Comparison of ENCODE assay signal across 19 cellular contexts in the genomic region with DNA sequence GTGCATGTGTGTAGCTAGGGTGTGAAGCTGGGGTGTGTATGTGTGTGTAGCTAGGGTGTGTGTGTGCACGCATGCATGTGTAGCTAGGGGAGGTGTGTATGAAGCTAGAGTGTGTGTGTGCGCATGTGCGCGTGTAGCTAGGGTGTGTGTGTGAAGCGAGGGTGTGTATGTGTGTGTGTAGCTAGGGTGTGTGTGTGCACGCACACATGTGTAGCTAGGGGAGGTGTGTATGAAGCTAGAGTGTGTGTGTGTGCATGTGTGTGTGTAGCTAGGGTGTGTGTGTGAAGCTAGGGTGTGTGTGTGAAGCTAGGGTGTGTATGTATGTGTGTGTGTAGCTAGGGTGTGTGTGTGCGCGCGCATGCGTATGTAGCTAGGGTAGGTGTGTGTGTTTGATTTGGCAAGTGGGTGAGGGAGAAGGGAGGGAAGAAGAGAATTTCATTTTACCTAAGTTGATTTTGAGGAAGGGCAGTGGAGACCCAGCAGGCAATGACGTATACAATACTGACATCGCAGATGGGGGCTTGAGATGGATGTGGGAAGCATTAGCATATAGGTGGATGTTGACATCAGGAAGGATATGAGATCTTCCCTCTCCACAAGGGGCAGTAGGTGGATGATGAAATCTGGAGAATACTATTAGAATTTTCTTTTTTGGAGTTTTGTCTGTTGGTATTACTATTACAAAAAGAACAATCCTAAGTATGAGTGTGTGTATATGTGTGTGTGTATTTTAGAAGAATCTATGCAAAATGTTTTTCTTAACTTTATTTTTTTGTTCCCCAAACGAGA.
DNase-seq lines count a peak whose midpoint lies in the region; ATAC-seq and TF ChIP-seq lines count a peak whose summit lies in the region.
"Had no signal": no experiment of that assay in that cellular context is flagged by ENCODE, and none has a peak within 500 bp of the region (broad histone marks: within the 10 kb centered on the region; RNA-seq: fewer than 3 reads in every experiment).

No MANE protein-coding gene starts in this region.

- H3K36me3 Mint-ChIP-seq in H9 (ENCODE audit: insufficient read depth in 1 of 3, low read depth in 3 of 3), result no peaks in the 10 kb centered on the region; a peak in 2 of 7 replicates
- H3K36me3 Mint-ChIP-seq in T-cell, result no peaks in the 10 kb centered on the region
- no peaks in the 10 kb centered on the region for H3K36me3 Mint-ChIP-seq in activated T-cell treated with anti-CD3 and anti-CD28 coated beads, Interleukin-2, amount 50 U/mL, for 72 hours (ENCODE audit: insufficient read depth in 2 of 2)

- H3K4me2 ChIP-seq in H9 (ENCODE audit: insufficient read depth, insufficient read length, low read length), result no peak overlapping the region

- no peak overlapping the region for H3T11ph ChIP-seq in H9 (ENCODE audit: low read length)

- H2AK5ac ChIP-seq in H9 (ENCODE audit: insufficient read length, low read length), result no peak overlapping the region

- DNase-seq in AG10803 (ENCODE audit: low read depth) (no peak), H9 (no peak), WERI-Rb-1 (no peak), kidney epithelial cell (ENCODE audit: low read depth) (no peak), T-cell (no peak), KG1 (lab: John Stamatoyannopoulos, UW) (no peak)
- no peak for DNase-seq in activated T-cell treated with anti-CD3 and anti-CD28 coated beads, Interleukin-2, amount 50 U/mL, for 72 hours
- DNase-seq: activated CD8-positive, alpha-beta memory T cell treated with anti-CD3 and anti-CD28 coated beads, Interleukin-2, amount 50 U/mL, for 4 hours; activated naive CD4-positive, alpha-beta T cell treated with anti-CD3 and anti-CD28 coated beads, Interleukin-2, amount 50 U/mL, for 16 hours; AML-193; glutamatergic neuron; HCEC 1CT; kidney glomerular epithelial cell; MG63; NCI-H226; stimulated activated CD4-positive, alpha-beta T cell treated with anti-CD3 and anti-CD28 coated beads, Interleukin-12 subunit alpha, Interleukin-12 subunit beta, amount 100 ng/mL, for 4 hours had no signal

- H3K27ac ChIP-seq in H9 (ENCODE audit: insufficient read length, low read depth, low read length) (no peak overlapping the region), WERI-Rb-1 (peak overlapping the region; percentile 71; the same call in 1 of the 2 replicates)
- H3K27ac ChIP-seq: parathyroid adenoma had no signal

- H3K79me2 ChIP-seq in H9 (ENCODE audit: insufficient read depth, low read length), result no peaks in the 10 kb centered on the region
- H3K79me2 ChIP-seq: parathyroid adenoma had no signal

- H3K23me2 ChIP-seq in H9 (ENCODE audit: insufficient read length, low read depth, low read length, poor library complexity, severe bottlenecking), result no peaks in the 10 kb centered on the region

- H2BK5ac ChIP-seq in H9 (ENCODE audit: insufficient read length, low read length), result peak overlapping the region; percentile 4

- no peaks in the 10 kb centered on the region for H3K4me1 ChIP-seq in H9 (ENCODE audit: insufficient read depth, low read length)

- no CpG with 5 or more reads among the region's 13 CpGs for WGBS in H9 (ENCODE audit: extremely low coverage, insufficient read length, low lambda C conversion rate)

- CTCF ChIA-PET in T-cell (lab: Charles Lee), result no interaction called here

- H3K36me3 ChIP-seq in WERI-Rb-1 (no peaks in the 10 kb centered on the region; the same call in 1 of the 2 replicates), kidney epithelial cell (ENCODE audit: control insufficient read depth, insufficient read depth, low read length) (peaks cover 4% of the 10 kb centered on the region)

- H3K4me3 Mint-ChIP-seq in H9 (peak overlapping the region in 1 of 2 experiments; percentile 15; a peak in 1 of 5 replicates), T-cell (no peak overlapping the region)
- no peak overlapping the region for H3K4me3 Mint-ChIP-seq in activated T-cell treated with anti-CD3 and anti-CD28 coated beads, Interleukin-2, amount 50 U/mL, for 72 hours

- H3K27me3 ChIP-seq in H9 (ENCODE audit: insufficient read depth, low read length) (no peaks in the 10 kb centered on the region), WERI-Rb-1 (ENCODE audit: insufficient read depth, low read depth, severe bottlenecking) (no peaks in the 10 kb centered on the region), kidney epithelial cell (ENCODE audit: control insufficient read depth, insufficient read depth, low read length) (no peaks in the 10 kb centered on the region)
- H3K27me3 ChIP-seq: MG63 had no signal

- no peak overlapping the region for H3K9ac ChIP-seq in H9 (ENCODE audit: extremely low read depth, insufficient read length, low read length)
- H3K9ac ChIP-seq: parathyroid adenoma had no signal

- H2BK20ac ChIP-seq in H9 (ENCODE audit: low read depth, low read length, poor library complexity, severe bottlenecking), result no peak overlapping the region

- no peak overlapping the region for H2BK15ac ChIP-seq in H9 (ENCODE audit: low read depth, low read length)

- peak overlapping the region; percentile 8 to 23 (median 13); a peak in 4 of 7 replicates for H3K27ac Mint-ChIP-seq in H9
- H3K27ac Mint-ChIP-seq in T-cell, result no peak overlapping the region
- no peak overlapping the region for H3K27ac Mint-ChIP-seq in activated T-cell treated with anti-CD3 and anti-CD28 coated beads, Interleukin-2, amount 50 U/mL, for 72 hours

- H3K56ac ChIP-seq in H9 (ENCODE audit: insufficient read length, low read depth, low read length), result no peak overlapping the region

- TF ChIP-seq CTCF in AG10803 (conservative IDR thresholded peaks at IDR 0.05; ENCODE audit: low read length) (0 out of 2 replicates have a peak, but pooled peaks have one; percentile 10), H9 (conservative IDR thresholded peaks at IDR 0.05) (peak; percentile 43; the same call in 2 of the 3 replicates), WERI-Rb-1 (IDR thresholded peaks at IDR 0.05; ENCODE audit: low read depth, low read length) (0 out of 2 replicates have a peak, but pooled peaks have one; percentile 4), kidney epithelial cell (IDR thresholded peaks at IDR 0.05; ENCODE audit: insufficient read depth, low read length, poor library complexity, severe bottlenecking) (peak; percentile 21)

- no peak overlapping the region for H2BK12ac ChIP-seq in H9 (ENCODE audit: insufficient read length, low read depth, low read length)

- peak overlapping the region; percentile 69 for H3K18ac ChIP-seq in H9 (ENCODE audit: insufficient read length, low read depth, low read length)

- no peak overlapping the region for H3K4me3 ChIP-seq in AG10803 (ENCODE audit: low read length)
- no peak overlapping the region for H3K4me3 ChIP-seq in WERI-Rb-1 (ENCODE audit: low read depth, low read length)
- H3K4me3 ChIP-seq in kidney epithelial cell (ENCODE audit: low read depth, low read length), result no peak overlapping the region
- H3K4me3 ChIP-seq: MG63 had no signal

- H3K27me3 Mint-ChIP-seq in H9 (ENCODE audit: low read depth) (no peaks in the 10 kb centered on the region), T-cell (no peaks in the 10 kb centered on the region)
- no peaks in the 10 kb centered on the region for H3K27me3 Mint-ChIP-seq in activated T-cell treated with anti-CD3 and anti-CD28 coated beads, Interleukin-2, amount 50 U/mL, for 72 hours (ENCODE audit: low read depth)

- no peak overlapping the region for H4K8ac ChIP-seq in H9 (replicated peaks; ENCODE audit: insufficient read length, low read depth, low read length)

- H3K79me1 ChIP-seq in H9 (ENCODE audit: insufficient read depth, low read depth, low read length, poor library complexity, severe bottlenecking), result no peaks in the 10 kb centered on the region

- no peaks in the 10 kb centered on the region for H3K9me3 ChIP-seq in H9 (ENCODE audit: control insufficient read depth, low read depth, low read length)
- no peaks in the 10 kb centered on the region for H3K9me3 ChIP-seq in WERI-Rb-1 (ENCODE audit: severe bottlenecking)
- H3K9me3 ChIP-seq: MG63 had no signal

- no peak overlapping the region for H3K14ac ChIP-seq in H9 (ENCODE audit: insufficient read depth, low read length)

- H4K91ac ChIP-seq in H9 (ENCODE audit: insufficient read length, low read depth, low read length), result no peak overlapping the region

- H3K4ac ChIP-seq in H9 (ENCODE audit: low read depth, low read length), result no peak overlapping the region

- H3K4me1 Mint-ChIP-seq in H9 (peaks cover 13 to 19% of the 10 kb centered on the region in 2 experiments), T-cell (peaks cover 0 to 2% (median 1%) of the 10 kb centered on the region in 3 donors)
- H3K4me1 Mint-ChIP-seq in activated T-cell treated with anti-CD3 and anti-CD28 coated beads, Interleukin-2, amount 50 U/mL, for 72 hours (ENCODE audit: low read depth), result no peaks in the 10 kb centered on the region

- no peaks in the 10 kb centered on the region for H4K20me1 ChIP-seq in H9 (ENCODE audit: control insufficient read depth, insufficient read depth, insufficient read length)

- H3K9me3 Mint-ChIP-seq in H9, result no peaks in the 10 kb centered on the region
- no peaks in the 10 kb centered on the region for H3K9me3 Mint-ChIP-seq in T-cell
- H3K9me3 Mint-ChIP-seq in activated T-cell treated with anti-CD3 and anti-CD28 coated beads, Interleukin-2, amount 50 U/mL, for 72 hours, result no peaks in the 10 kb centered on the region

- H2AFZ ChIP-seq in H9 (ENCODE audit: low read length), result no peak overlapping the region
- H2AFZ ChIP-seq: parathyroid adenoma had no signal

- no peak overlapping the region for H3K23ac ChIP-seq in H9 (ENCODE audit: insufficient read length, low read depth, low read length)

- no peak overlapping the region for H2BK120ac ChIP-seq in H9 (ENCODE audit: low read depth, low read length, poor library complexity, severe bottlenecking)

- no peak overlapping the region for H4K5ac ChIP-seq in H9 (ENCODE audit: insufficient read length, low read depth, low read length)

- ATAC-seq in T-cell (replicated peaks in 1 of 4) (no peak), HG02938 (IDR thresholded peaks at IDR 0.05; ENCODE audit: unreplicated experiment) (no peak)
- no peak for ATAC-seq in activated T-cell treated with anti-CD3 and anti-CD28 coated beads, Interleukin-2, amount 50 U/mL, for 72 hours (replicated peaks in 1 of 2)
- ATAC-seq: activated CD4-positive, CD25-positive, alpha-beta regulatory T cell treated with anti-CD3 and anti-CD28 coated beads, Interleukin-2, amount 50 U/mL, for 24 hours had no signal

- POLR2A ChIA-PET in T-cell (lab: Charles Lee), result no interaction called here

Comparison
In these comparisons a context has a peak if more than half of its experiments do, and no peak if none do; other contexts are left out.
1. H3K27ac Mint-ChIP-seq: peak in H9 (3 of 3); none in T-cell (0 of 2) and activated T-cell treated with anti-CD3 and anti-CD28 coated beads, Interleukin-2, amount 50 U/mL, for 72 hours (single experiment).
2. Peak in every context shown above with its lines, with median percentiles within 50 percentile points of each other: CTCF ChIP-seq.